Comparison of ENCODE assay signal across 23 cellular contexts in genomic region chr21:25614441-25614840, GRCh38. TPM values are rescaled to one million over a fixed set of nuclear protein-coding genes. Genes with fewer than 3 reads are reported as not detected.
"Had no signal": no experiment of that assay in that cellular context is flagged by ENCODE, and none has a peak within 500 bp of the region (broad histone marks: within the 10 kb centered on the region; RNA-seq: fewer than 3 reads in every experiment).

No MANE protein-coding gene starts in this region.

- H3K4me1 ChIP-seq: colonic mucosa, esophagus muscularis mucosa, esophagus squamous epithelium, foreskin keratinocyte, gastroesophageal sphincter had no signal

- H3K27ac Mint-ChIP-seq: dendritic cell treated with granulocyte-macrophage colony-stimulating factor and Interleukin-4, amounts not matched to agents 40 ng/mL and 50 ng/mL, for 4 days; effector memory CD8-positive, alpha-beta T cell; endodermal cell had no signal

- H3K9me3 ChIP-seq: colonic mucosa, esophagus muscularis mucosa, esophagus squamous epithelium, gastrocnemius medialis, gastroesophageal sphincter, heart left ventricle had no signal

- H3K27me3 ChIP-seq: colonic mucosa, dorsolateral prefrontal cortex, esophagus muscularis mucosa, esophagus squamous epithelium, gastrocnemius medialis, gastroesophageal sphincter, heart left ventricle had no signal

- ATAC-seq: effector memory CD8-positive, alpha-beta T cell; esophagus mucosa; foreskin keratinocyte; gastrocnemius medialis; gastroesophageal sphincter had no signal

- H3K27ac ChIP-seq: colonic mucosa, coronary artery, dorsolateral prefrontal cortex, epithelial cell of prostate, esophagus muscularis mucosa, esophagus squamous epithelium, foreskin keratinocyte, gastrocnemius medialis, gastroesophageal sphincter had no signal

- H3K9me3 Mint-ChIP-seq: dendritic cell treated with granulocyte-macrophage colony-stimulating factor and Interleukin-4, amounts not matched to agents 40 ng/mL and 50 ng/mL, for 4 days; effector memory CD8-positive, alpha-beta T cell; endodermal cell had no signal

- H3K27me3 Mint-ChIP-seq: dendritic cell treated with granulocyte-macrophage colony-stimulating factor and Interleukin-4, amounts not matched to agents 40 ng/mL and 50 ng/mL, for 4 days had no signal

- DNase-seq: colonic mucosa; cortex of kidney; dermis blood vessel endothelial cell; dorsolateral prefrontal cortex; effector CD4-positive, alpha-beta T cell; effector CD8-positive, alpha-beta T cell; effector memory CD4-positive, alpha-beta T cell; effector memory CD8-positive, alpha-beta T cell; endodermal cell; esophagus squamous epithelium; foreskin fibroblast; foreskin keratinocyte; foreskin melanocyte; gastrocnemius medialis; glutamatergic neuron; head of caudate nucleus; heart left ventricle had no signal

- H3K4me1 Mint-ChIP-seq: endodermal cell had no signal

- H3K4me3 Mint-ChIP-seq: dendritic cell treated with granulocyte-macrophage colony-stimulating factor and Interleukin-4, amounts not matched to agents 40 ng/mL and 50 ng/mL, for 4 days; effector memory CD8-positive, alpha-beta T cell; endodermal cell had no signal

- H3K36me3 ChIP-seq: colonic mucosa, esophagus muscularis mucosa, esophagus squamous epithelium, gastrocnemius medialis, gastroesophageal sphincter, heart left ventricle had no signal

- H3K4me3 ChIP-seq: colonic mucosa, coronary artery, dorsolateral prefrontal cortex, esophagus muscularis mucosa, esophagus squamous epithelium, gastrocnemius medialis, gastroesophageal sphincter, heart left ventricle had no signal

RNA-seq across cellular contexts. Expression of gene JAM2, which starts 24.6 kb away (rescaled TPM):
- total RNA-seq: foreskin keratinocyte had no signal
- polyA plus RNA-seq: foreskin keratinocyte had no signal
